In genomic region chr1:232991238-232991637, GRCh38 we compare ENCODE assay signal across 2 cellular contexts.
TF ChIP-seq lines count a peak whose summit lies in the region.

No MANE protein-coding gene starts in this region.

TF ChIP-seq in IMR-90, 13 proteins besides CTCF, POLR2A, EP300 and RAD21:
- TF ChIP-seq CHD1 (IDR thresholded peaks at IDR 0.05; ENCODE audit: low read depth, low read length) (no peak), CEBPB (IDR thresholded peaks at IDR 0.05; ENCODE audit: low read depth, low read length) (no peak), ELK1 (IDR thresholded peaks at IDR 0.05; ENCODE audit: borderline replicate concordance, low read depth, low read length) (no peak), FOS (IDR thresholded peaks at IDR 0.05; ENCODE audit: low read depth, low read length) (no peak), SMC3 (IDR thresholded peaks at IDR 0.05; ENCODE audit: low read depth, low read length) (no peak), RFX5 (IDR thresholded peaks at IDR 0.05; ENCODE audit: low read depth, low read length) (no peak), USF2 (IDR thresholded peaks at IDR 0.05; ENCODE audit: low read depth, low read length) (no peak)

TF ChIP-seq in K562, 482 proteins besides CTCF, POLR2A, EP300 and RAD21:
- TF ChIP-seq ZNF347 (CRISPR knock-in tag; IDR thresholded peaks at IDR 0.05; ENCODE audit: low read depth) (no peak), TCF15 (CRISPR knock-in tag; IDR thresholded peaks at IDR 0.05) (no peak), L3MBTL2 (IDR thresholded peaks at IDR 0.05) (no peak), EGR1 (conservative IDR thresholded peaks at IDR 0.05) (peak; percentile 71)
TF ChIP-seq in K562: peak in this region for 1.
